In the genomic region with DNA sequence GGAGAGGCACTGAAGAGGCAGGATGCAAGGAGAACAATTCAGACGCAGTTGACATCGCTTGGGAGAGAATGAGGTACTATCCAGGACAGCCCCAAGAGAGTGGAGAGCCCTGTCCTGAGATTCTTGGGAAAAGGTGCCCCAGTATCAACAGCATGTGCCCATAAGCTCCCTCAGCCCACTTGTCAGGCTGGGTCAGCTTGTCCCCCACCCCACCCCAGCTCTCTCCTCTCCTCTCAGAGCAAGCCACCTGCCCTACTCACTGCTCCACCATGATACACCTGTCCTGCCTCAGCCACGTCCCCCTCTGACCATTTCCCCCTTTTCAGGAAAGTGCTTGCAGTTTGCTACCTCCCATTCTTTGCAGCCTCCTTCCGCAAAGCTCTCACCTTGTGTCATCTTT, we compare ENCODE assay signal across 15 cellular contexts.
"Had no signal": no experiment of that assay in that cellular context is flagged by ENCODE, and none has a peak within 500 bp of the region (broad histone marks: within the 10 kb centered on the region; RNA-seq: fewer than 3 reads in every experiment).

No MANE protein-coding gene starts in this region.

- H3K4me3 ChIP-seq: esophagus muscularis mucosa, heart right ventricle, left lung, thoracic aorta, upper lobe of right lung had no signal

- H3K27ac Mint-ChIP-seq: dendritic cell treated with granulocyte-macrophage colony-stimulating factor and Interleukin-4, amounts not matched to agents 40 ng/mL and 50 ng/mL, for 4 days; progenitor cell of endocrine pancreas; stimulated activated naive B cell treated with anti-CD40 and anti-IgM and Interleukin-4, amounts not matched to agents 10 μg/mL and 1 μg/mL and 100 μg/mL, for 72 hours; T-cell had no signal

- ATAC-seq: left lung; stimulated activated naive B cell treated with anti-CD40 and anti-IgM and Interleukin-4, amounts not matched to agents 10 μg/mL and 1 μg/mL and 100 μg/mL, for 72 hours; T-cell; upper lobe of right lung had no signal

- H3K27ac ChIP-seq: esophagus muscularis mucosa, heart right ventricle, left lung, thoracic aorta, upper lobe of right lung, WERI-Rb-1 had no signal

- H3K9me3 ChIP-seq: esophagus muscularis mucosa, heart right ventricle, left lung, thoracic aorta, upper lobe of right lung had no signal

- DNase-seq: activated CD4-positive, alpha-beta T cell treated with anti-CD3 and anti-CD28 coated beads for 1 hour; activated naive CD4-positive, alpha-beta T cell treated with Interleukin-2 at 50 U/mL for 16 hours; effector CD8-positive, alpha-beta T cell; heart right ventricle; left lung; mammary epithelial cell; stimulated activated naive B cell treated with anti-CD40 and anti-IgM and Interleukin-4, amounts not matched to agents 10 μg/mL and 1 μg/mL and 100 μg/mL, for 72 hours; T-cell; upper lobe of right lung; WERI-Rb-1 had no signal

- H3K27me3 Mint-ChIP-seq: dendritic cell treated with granulocyte-macrophage colony-stimulating factor and Interleukin-4, amounts not matched to agents 40 ng/mL and 50 ng/mL, for 4 days; progenitor cell of endocrine pancreas; stimulated activated naive B cell treated with anti-CD40 and anti-IgM and Interleukin-4, amounts not matched to agents 10 μg/mL and 1 μg/mL and 100 μg/mL, for 72 hours; T-cell had no signal

- H3K4me3 Mint-ChIP-seq: dendritic cell treated with granulocyte-macrophage colony-stimulating factor and Interleukin-4, amounts not matched to agents 40 ng/mL and 50 ng/mL, for 4 days; neural crest cell; stimulated activated naive B cell treated with anti-CD40 and anti-IgM and Interleukin-4, amounts not matched to agents 10 μg/mL and 1 μg/mL and 100 μg/mL, for 72 hours; T-cell had no signal

- H3K9me3 Mint-ChIP-seq: dendritic cell treated with granulocyte-macrophage colony-stimulating factor and Interleukin-4, amounts not matched to agents 40 ng/mL and 50 ng/mL, for 4 days; neural crest cell; stimulated activated naive B cell treated with anti-CD40 and anti-IgM and Interleukin-4, amounts not matched to agents 10 μg/mL and 1 μg/mL and 100 μg/mL, for 72 hours; T-cell had no signal

- H3K27me3 ChIP-seq: esophagus muscularis mucosa, heart right ventricle, left lung, upper lobe of right lung had no signal

- H3K36me3 ChIP-seq: esophagus muscularis mucosa, heart right ventricle, upper lobe of right lung, WERI-Rb-1 had no signal
